In the genomic region with DNA sequence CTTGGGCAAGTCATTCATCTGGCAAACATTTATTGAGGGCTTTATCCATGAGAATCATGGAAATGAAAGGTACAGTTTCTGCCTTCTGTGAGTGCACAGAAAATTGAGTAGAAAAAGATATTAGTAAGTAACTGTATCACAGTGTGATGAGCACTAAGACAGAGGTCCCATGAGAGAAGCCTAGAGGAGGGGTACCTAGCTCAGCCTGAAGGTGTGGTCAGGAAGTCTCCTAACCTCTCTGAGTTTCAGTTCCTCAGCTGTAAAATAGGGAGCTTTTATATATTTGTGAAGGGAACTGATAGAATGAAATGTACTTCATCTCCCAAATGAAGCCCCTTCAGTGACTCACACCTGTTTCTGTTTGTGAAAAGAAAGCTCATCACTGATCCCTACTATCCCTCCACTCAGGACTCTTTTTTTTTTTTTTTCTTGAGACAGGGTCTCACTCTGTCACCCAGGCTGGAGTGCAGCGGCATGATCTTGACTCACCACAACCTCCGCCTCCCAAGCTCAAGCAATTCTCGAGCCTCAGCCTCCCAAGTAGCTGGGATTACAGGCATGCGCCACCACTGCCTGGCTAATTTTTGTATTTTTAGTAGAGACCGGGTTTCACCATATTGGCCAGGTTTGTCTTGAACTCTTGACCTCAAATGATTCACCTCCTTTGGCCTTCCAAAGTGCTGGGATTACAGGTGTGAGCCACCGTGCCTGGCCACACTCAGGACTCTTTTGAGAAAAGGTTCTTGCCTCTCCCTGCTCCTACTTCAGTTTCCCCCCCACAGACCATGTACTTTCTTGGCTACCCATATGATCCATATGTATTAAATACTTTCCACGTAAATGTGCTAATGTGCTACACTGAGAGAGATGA, we compare ENCODE assay signal across 11 cellular contexts.
DNase-seq lines count a peak whose midpoint lies in the region; ATAC-seq lines count a peak whose summit lies in the region.
"Had no signal": no experiment of that assay in that cellular context is flagged by ENCODE, and none has a peak within 500 bp of the region (broad histone marks: within the 10 kb centered on the region; RNA-seq: fewer than 3 reads in every experiment).

No MANE protein-coding gene starts in this region.

- H3K4me1 Mint-ChIP-seq in stimulated activated naive CD8-positive, alpha-beta T cell treated with anti-CD3 and anti-CD28 coated beads, Interleukin-15, Interleukin-2, amounts not matched to agents 100 ng/mL and 50 ng/mL, for 24 hours (ENCODE audit: low read depth): peaks cover 72% of the 10 kb centered on the region

- H3K27me3 Mint-ChIP-seq in stimulated activated naive CD8-positive, alpha-beta T cell treated with anti-CD3 and anti-CD28 coated beads, Interleukin-15, Interleukin-2, amounts not matched to agents 100 ng/mL and 50 ng/mL, for 24 hours: no peaks in the 10 kb centered on the region

- no peaks in the 10 kb centered on the region for H3K9me3 Mint-ChIP-seq in stimulated activated naive CD8-positive, alpha-beta T cell treated with anti-CD3 and anti-CD28 coated beads, Interleukin-15, Interleukin-2, amounts not matched to agents 100 ng/mL and 50 ng/mL, for 24 hours

- H3K4me3 Mint-ChIP-seq in stimulated activated naive CD8-positive, alpha-beta T cell treated with anti-CD3 and anti-CD28 coated beads, Interleukin-15, Interleukin-2, amounts not matched to agents 100 ng/mL and 50 ng/mL, for 24 hours: no peak overlapping the region
- H3K4me3 Mint-ChIP-seq: activated naive CD4-positive, alpha-beta T cell treated with anti-CD3 and anti-CD28 coated beads for 36 hours had no signal

- ATAC-seq in stimulated activated naive CD8-positive, alpha-beta T cell treated with anti-CD3 and anti-CD28 coated beads, Interleukin-15, Interleukin-2, amounts not matched to agents 100 U/mL and 50 U/mL, for 24 hours: no peak
- ATAC-seq in HG02642 (IDR thresholded peaks at IDR 0.05; ENCODE audit: poor library complexity, unreplicated experiment): peak; percentile 65

- H3K27ac Mint-ChIP-seq in stimulated activated naive CD8-positive, alpha-beta T cell treated with anti-CD3 and anti-CD28 coated beads, Interleukin-15, Interleukin-2, amounts not matched to agents 100 ng/mL and 50 ng/mL, for 24 hours: peak overlapping the region; percentile 34
- H3K27ac Mint-ChIP-seq: activated naive CD4-positive, alpha-beta T cell treated with anti-CD3 and anti-CD28 coated beads for 36 hours had no signal

- no peak for DNase-seq in stimulated activated naive CD8-positive, alpha-beta T cell treated with anti-CD3 and anti-CD28 coated beads, Interleukin-15, Interleukin-2, amounts not matched to agents 100 U/mL and 50 U/mL, for 24 hours
- peak; percentile 21 for DNase-seq in MV-4-11 (lab: John Stamatoyannopoulos, UW)
- DNase-seq in AG08396 (ENCODE audit: low spot score): no peak
- DNase-seq in GF-D8 (lab: John Stamatoyannopoulos, UW): no peak
- DNase-seq in COLO829 (ENCODE audit: low spot score): no peak
- DNase-seq in dermis blood vessel endothelial cell: no peak
- DNase-seq: activated naive CD4-positive, alpha-beta T cell treated with anti-CD3 and anti-CD28 coated beads for 36 hours; mesendoderm; NCI-H1930 had no signal

- peaks cover 5% of the 10 kb centered on the region for H3K36me3 Mint-ChIP-seq in stimulated activated naive CD8-positive, alpha-beta T cell treated with anti-CD3 and anti-CD28 coated beads, Interleukin-15, Interleukin-2, amounts not matched to agents 100 ng/mL and 50 ng/mL, for 24 hours (ENCODE audit: low read depth)
